16 cellular contexts compared by ENCODE assay signal in the genomic region with DNA sequence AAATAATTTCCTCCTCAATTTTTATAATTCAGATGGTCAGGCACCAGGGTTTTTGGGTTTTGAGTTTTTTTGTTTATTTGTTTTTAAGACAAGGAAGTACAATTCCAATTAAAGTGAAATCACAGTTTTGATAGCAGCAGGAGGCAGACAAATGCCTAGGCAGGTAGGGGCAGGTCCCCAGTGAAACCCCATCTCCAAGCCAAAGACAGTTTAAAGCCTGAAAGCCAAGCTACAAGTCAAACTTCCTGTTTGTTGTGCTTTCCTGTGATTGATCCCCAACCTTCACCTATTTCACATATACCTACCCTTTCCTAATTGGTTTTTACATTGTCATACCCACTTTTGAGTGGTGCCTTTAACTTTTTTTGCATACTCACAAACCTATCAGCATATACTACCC.
DNase-seq lines count a peak whose midpoint lies in the region; ATAC-seq and TF ChIP-seq lines count a peak whose summit lies in the region.
"Had no signal": no experiment of that assay in that cellular context is flagged by ENCODE, and none has a peak within 500 bp of the region (broad histone marks: within the 10 kb centered on the region; RNA-seq: fewer than 3 reads in every experiment).

No MANE protein-coding gene starts in this region.

- H3K27me3 Mint-ChIP-seq in neural crest cell (ENCODE audit: low read depth) = no peaks in the 10 kb centered on the region

- in situ Hi-C loops in mammary epithelial cell (cut with MboI; ENCODE audit: low sequenced_read_pairs in 2 of 2) = no loop called here

- no peak for DNase-seq in mammary epithelial cell
- DNase-seq in epithelial cell of esophagus (ENCODE audit: low read depth) = peak; percentile 72
- DNase-seq in esophagus squamous epithelium (lab: John Stamatoyannopoulos, UW) = no peak
- no peak for DNase-seq in neural crest cell (ENCODE audit: low read depth, low spot score)
- no peak for DNase-seq in iPS-NIHi7 (ENCODE audit: extremely low spot score)
- DNase-seq in NOMO-1 (lab: John Stamatoyannopoulos, UW; ENCODE audit: unreplicated experiment in 2 of 2) = no peak
- DNase-seq: Calu3; CD8-positive, alpha-beta T cell; DMS79 treated with DMSO at 0.1 percent for 48 hours; GF-D8; GOT3; H9 had no signal

- no peaks in the 10 kb centered on the region for H3K79me2 ChIP-seq in mammary epithelial cell (ENCODE audit: insufficient read depth, low read length)

- H3K4me3 Mint-ChIP-seq in neural crest cell = no peak overlapping the region
- H3K4me3 Mint-ChIP-seq: B cell; CD8-positive, alpha-beta T cell; H9 had no signal

- H3K4me2 ChIP-seq in mammary epithelial cell (ENCODE audit: insufficient read depth, low read depth, low read length) = peak overlapping the region; percentile 66
- H3K4me2 ChIP-seq: BLaER1 treated with 17β-estradiol and CSF1 and Interleukin-3, amounts not matched to agents 10 nM and 100 nM had no signal

- no peaks in the 10 kb centered on the region for H4K20me1 ChIP-seq in mammary epithelial cell (ENCODE audit: insufficient read depth, low read length)
- H4K20me1 ChIP-seq: BLaER1 treated with 17β-estradiol and CSF1 and Interleukin-3, amounts not matched to agents 10 nM and 100 nM had no signal

- no peak for TF ChIP-seq CTCF in mammary epithelial cell (conservative IDR thresholded peaks at IDR 0.05 in 1 of 2, IDR thresholded peaks at IDR 0.05 in 1 of 2; ENCODE audit: extremely low read depth in 1 of 2, insufficient read depth in 1 of 2, low read depth in 1 of 2, low read length in 2 of 2)
- TF ChIP-seq CTCF in epithelial cell of esophagus (IDR thresholded peaks at IDR 0.05; ENCODE audit: insufficient read depth, low read depth, low read length, missing control alignments) = no peak
- TF ChIP-seq CTCF in esophagus squamous epithelium (IDR thresholded peaks at IDR 0.05) = no peak
- no peak for TF ChIP-seq CTCF in neural crest cell (conservative IDR thresholded peaks at IDR 0.05)

- H3K4me3 ChIP-seq in mammary epithelial cell (replicated peaks in 1 of 3; ENCODE audit: insufficient read depth in 1 of 3, low read depth in 2 of 3, low read length in 3 of 3) (no peak overlapping the region), epithelial cell of esophagus (ENCODE audit: low read length) (no peak overlapping the region), esophagus squamous epithelium (no peak overlapping the region)
- H3K4me3 ChIP-seq: BLaER1 treated with 17β-estradiol and CSF1 and Interleukin-3, amounts not matched to agents 10 nM and 100 nM had no signal

- H3K27ac Mint-ChIP-seq in neural crest cell (ENCODE audit: unreplicated experiment) = peak overlapping the region; percentile 69
- H3K27ac Mint-ChIP-seq: B cell; CD8-positive, alpha-beta T cell; H9 had no signal

- H3K4me1 ChIP-seq in mammary epithelial cell (ENCODE audit: insufficient read depth, low read length) = peaks cover 19% of the 10 kb centered on the region
- peaks cover 0 to 41% (median 6%) of the 10 kb centered on the region in 3 donors for H3K4me1 ChIP-seq in esophagus squamous epithelium
- H3K4me1 ChIP-seq: BLaER1 treated with 17β-estradiol and CSF1 and Interleukin-3, amounts not matched to agents 10 nM and 100 nM had no signal

- BruUV-seq in mammary epithelial cell (replicated peaks; lab: Mats Ljungman, UMichigan) = no TSS peak

- peak overlapping the region; percentile 86 for H2AFZ ChIP-seq in mammary epithelial cell (ENCODE audit: low read depth, low read length)

- TF ChIP-seq POLR2A in esophagus squamous epithelium (IDR thresholded peaks at IDR 0.05) = no peak

- no peaks in the 10 kb centered on the region for H3K4me1 Mint-ChIP-seq in neural crest cell
- H3K4me1 Mint-ChIP-seq: B cell, H9 had no signal

- H3K36me3 ChIP-seq in mammary epithelial cell (ENCODE audit: insufficient read depth, low read length) = no peaks in the 10 kb centered on the region
- H3K36me3 ChIP-seq in esophagus squamous epithelium = no peaks in the 10 kb centered on the region
- H3K36me3 ChIP-seq: BLaER1 treated with 17β-estradiol and CSF1 and Interleukin-3, amounts not matched to agents 10 nM and 100 nM had no signal

- intact Hi-C loops in mammary epithelial cell (cut with micrococcal nuclease) = loop anchor here (2.0 kb wide), 1 partner anchor 43 kb away; no protein-coding TSS in a partner anchor
- intact Hi-C loops in esophagus squamous epithelium (cut with DNase I) = no loop called here

- dilution Hi-C loops in mammary epithelial cell (cut with HindIII; ENCODE audit: low sequenced_read_pairs) = no loop called here

- peaks cover 6% of the 10 kb centered on the region for H3K36me3 Mint-ChIP-seq in neural crest cell (ENCODE audit: low read depth)
- H3K36me3 Mint-ChIP-seq: CD8-positive, alpha-beta T cell had no signal

- H3K27ac ChIP-seq in mammary epithelial cell (ENCODE audit: insufficient read depth, low read depth, low read length) (peak overlapping the region; percentile 55), esophagus squamous epithelium (peak overlapping the region in 3 of 4 donors; percentile 28 to 66 (median 51))
- H3K27ac ChIP-seq: BLaER1 treated with 17β-estradiol and CSF1 and Interleukin-3, amounts not matched to agents 10 nM and 100 nM had no signal

- H3K9ac ChIP-seq in mammary epithelial cell (ENCODE audit: insufficient read depth, low read length) = no peak overlapping the region
- H3K9ac ChIP-seq: BLaER1 treated with 17β-estradiol and CSF1 and Interleukin-3, amounts not matched to agents 10 nM and 100 nM had no signal

- CTCF ChIA-PET in mammary epithelial cell (lab: Charles Lee; ENCODE audit: low non-redundant PET) = interaction anchor here (0.5 kb wide), 1 partner anchor 28 kb away, joined by 4 read pairs; no protein-coding TSS in a partner anchor

- H3K9me3 ChIP-seq in mammary epithelial cell (replicated peaks; ENCODE audit: insufficient read depth, low read length) = no peaks in the 10 kb centered on the region
- H3K9me3 ChIP-seq in esophagus squamous epithelium = no peaks in the 10 kb centered on the region

- no peak for ATAC-seq in GM21529 (IDR thresholded peaks at IDR 0.05; ENCODE audit: unreplicated experiment)
- ATAC-seq: CD8-positive, alpha-beta T cell; HepG2 had no signal

- peaks cover 3% of the 10 kb centered on the region for H3K9me3 Mint-ChIP-seq in neural crest cell
- H3K9me3 Mint-ChIP-seq: CD8-positive, alpha-beta T cell had no signal

- H3K27me3 ChIP-seq in mammary epithelial cell (ENCODE audit: insufficient read depth, low read length) = no peaks in the 10 kb centered on the region
- no peaks in the 10 kb centered on the region for H3K27me3 ChIP-seq in esophagus squamous epithelium
- H3K27me3 ChIP-seq: BLaER1 treated with 17β-estradiol and CSF1 and Interleukin-3, amounts not matched to agents 10 nM and 100 nM had no signal
